Comparison of ENCODE assay signal across 8 cellular contexts in the genomic region with DNA sequence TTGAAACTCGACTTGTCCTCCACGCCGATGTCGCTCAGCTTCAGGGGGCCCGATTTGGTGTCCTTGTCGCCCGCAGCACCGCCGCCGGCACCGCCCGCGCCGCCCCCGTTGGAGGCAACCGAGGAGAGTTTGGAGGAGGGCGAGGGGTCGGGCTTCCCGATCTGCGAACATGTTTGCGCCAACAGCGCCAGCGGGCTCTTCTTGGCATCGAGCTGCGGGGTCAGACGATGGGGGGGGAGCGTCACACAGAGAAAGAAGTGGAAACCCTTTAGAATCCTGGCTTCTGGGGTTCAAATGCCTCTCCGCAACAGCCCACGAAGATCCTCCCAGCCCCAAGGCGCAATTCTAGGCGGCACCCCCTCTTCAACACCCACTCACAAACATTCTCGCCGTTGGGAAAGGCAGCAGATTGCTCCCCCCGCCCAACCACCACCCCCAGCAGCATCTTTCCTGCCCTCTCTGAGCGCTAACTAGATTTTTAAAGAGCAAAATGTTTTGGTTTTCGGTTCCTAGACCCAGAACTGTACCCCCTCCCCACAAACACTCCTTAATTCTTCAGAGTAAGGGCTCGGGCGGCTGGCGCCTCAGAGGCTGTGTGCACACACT. TPM values are rescaled to one million over a fixed set of nuclear protein-coding genes. Genes with fewer than 3 reads are reported as not detected.
A peak's percentile ranks its signal among the peaks of the same experiment; 100 is the strongest.
DNase-seq lines count a peak whose midpoint lies in the region; ATAC-seq and TF ChIP-seq lines count a peak whose summit lies in the region.

No MANE protein-coding gene starts in this region.

- peaks cover 21% of the 10 kb centered on the region for H3K4me1 ChIP-seq in CD8-positive, alpha-beta T cell (ENCODE audit: insufficient read depth, low read length)
- H3K4me1 ChIP-seq in HUES64 (ENCODE audit: insufficient read depth, low read length) = peaks cover 14% of the 10 kb centered on the region
- peaks cover 25% of the 10 kb centered on the region for H3K4me1 ChIP-seq in mesodermal cell (ENCODE audit: control insufficient read depth, insufficient read depth, low read length, poor library complexity, severe bottlenecking)
- no peaks in the 10 kb centered on the region for H3K4me1 ChIP-seq in aorta (ENCODE audit: control insufficient read depth in 1 of 2, insufficient read depth in 2 of 2, low read length in 2 of 2)

- peaks cover 17% of the 10 kb centered on the region for H3K27me3 ChIP-seq in CD8-positive, alpha-beta T cell (ENCODE audit: insufficient read depth, low read length)
- peaks cover 97% of the 10 kb centered on the region for H3K27me3 ChIP-seq in HUES64 (ENCODE audit: insufficient read depth, low read length)
- H3K27me3 ChIP-seq in aorta (ENCODE audit: control insufficient read depth in 1 of 2, insufficient read depth in 2 of 2, low read length in 1 of 2) = no peaks in the 10 kb centered on the region

- H3K36me3 ChIP-seq in CD8-positive, alpha-beta T cell (ENCODE audit: insufficient read depth, low read length) = no peaks in the 10 kb centered on the region
- H3K36me3 ChIP-seq in HUES64 (ENCODE audit: insufficient read depth, low read length) (no peaks in the 10 kb centered on the region), mesodermal cell (ENCODE audit: control insufficient read depth, insufficient read depth, low read length) (peaks cover 10% of the 10 kb centered on the region), aorta (ENCODE audit: control insufficient read depth in 1 of 2, insufficient read depth in 2 of 2, low read length in 1 of 2) (no peaks in the 10 kb centered on the region)

- intact Hi-C loops in CD8-positive, alpha-beta T cell (cut with DNase I, micrococcal nuclease) = loop anchor here in 1 of 2 experiments (2.0 to 5.0 kb wide), 2 partner anchors 637 to 1713 kb away; no protein-coding TSS in a partner anchor
- intact Hi-C loops in aorta (cut with DNase I) = loop anchor here (1.0 to 10.0 kb wide), 8 partner anchors 107 to 1585 kb away; no protein-coding TSS in a partner anchor

- H3K9ac ChIP-seq in HUES64 (ENCODE audit: low read depth, low read length) = no peak overlapping the region

- H3K36me3 Mint-ChIP-seq in CD8-positive, alpha-beta T cell = no peaks in the 10 kb centered on the region

- no peak for DNase-seq in CD8-positive, alpha-beta T cell
- peak; percentile 38 to 59 for DNase-seq in cardiac fibroblast (ENCODE audit: low read depth in 2 of 2)
- DNase-seq in aorta = no peak
- DNase-seq in AML-193 (lab: John Stamatoyannopoulos, UW) = no peak
- DNase-seq in cortex of kidney (lab: John Stamatoyannopoulos, UW) = no peak

- POLR2A ChIA-PET in CD8-positive, alpha-beta T cell (lab: Charles Lee) = no interaction called here

- no peak for TF ChIP-seq CTCF in CD8-positive, alpha-beta T cell (IDR thresholded peaks at IDR 0.05)
- no peak for TF ChIP-seq CTCF in cardiac fibroblast (IDR thresholded peaks at IDR 0.05; ENCODE audit: low read depth, low read length)

- ATAC-seq in CD8-positive, alpha-beta T cell = no peak
- ATAC-seq in aorta (ENCODE audit: low FRiP score) (no peak), HG03196 (IDR thresholded peaks at IDR 0.05; ENCODE audit: unreplicated experiment) (no peak)

- CTCF ChIA-PET in CD8-positive, alpha-beta T cell (lab: Charles Lee) = interaction anchor here (1.0 kb wide), 1 partner anchor 636 kb away, joined by 3 read pairs; no protein-coding TSS in a partner anchor

- H3K9me3 ChIP-seq in CD8-positive, alpha-beta T cell (ENCODE audit: low read length) = no peaks in the 10 kb centered on the region
- H3K9me3 ChIP-seq in HUES64 (ENCODE audit: insufficient read depth, low read depth, low read length) (no peaks in the 10 kb centered on the region), mesodermal cell (ENCODE audit: control insufficient read depth, low read length) (no peaks in the 10 kb centered on the region), aorta (ENCODE audit: control insufficient read depth, low read length) (no peaks in the 10 kb centered on the region)

- H3K4me3 ChIP-seq in CD8-positive, alpha-beta T cell (ENCODE audit: low read depth, low read length) = peak overlapping the region; percentile 55
- H3K4me3 ChIP-seq in HUES64 (ENCODE audit: low read length) (peak overlapping the region; percentile 70), cardiac fibroblast (replicated peaks in 1 of 2; ENCODE audit: low read depth in 2 of 2, low read length in 2 of 2) (peak overlapping the region; percentile 95 to 99), mesodermal cell (ENCODE audit: extremely low read depth, insufficient read depth, low read length, poor library complexity, severe bottlenecking) (peak overlapping the region; percentile 85), aorta (ENCODE audit: low read length in 2 of 2) (peak overlapping the region; percentile 60 to 81)

- H3K27ac Mint-ChIP-seq in CD8-positive, alpha-beta T cell = no peak overlapping the region

- peaks cover 41% of the 10 kb centered on the region for H3K27me3 Mint-ChIP-seq in CD8-positive, alpha-beta T cell (ENCODE audit: low read depth)

- H3K4me1 Mint-ChIP-seq in CD8-positive, alpha-beta T cell (ENCODE audit: low read depth) = peaks cover 23% of the 10 kb centered on the region

- no peak overlapping the region for H3K27ac ChIP-seq in CD8-positive, alpha-beta T cell (ENCODE audit: low read depth, low read length)
- no peak overlapping the region for H3K27ac ChIP-seq in HUES64 (ENCODE audit: low read depth, low read length)
- H3K27ac ChIP-seq in mesodermal cell (ENCODE audit: low read depth, low read length, severe bottlenecking) = peak overlapping the region; percentile 94
- H3K27ac ChIP-seq in aorta (ENCODE audit: low read depth in 1 of 2, low read length in 2 of 2) = peak overlapping the region; percentile 16 to 64

- H3K4me3 Mint-ChIP-seq in CD8-positive, alpha-beta T cell = peak overlapping the region; percentile 77

- 1% methylated on average over 39 of the region's 39 CpGs for WGBS in HUES64
- 1% methylated on average over 34 to 35 of the region's 39 CpGs for WGBS in mesodermal cell (ENCODE audit: insufficient coverage in 2 of 2), 2 experiments
- 0% methylated on average over 39 of the region's 39 CpGs for WGBS in aorta, 2 donors

- no peaks in the 10 kb centered on the region for H3K9me3 Mint-ChIP-seq in CD8-positive, alpha-beta T cell

RNA-seq across cellular contexts. Expression of a gene that starts 1.3 kb away (rescaled TPM):
- total RNA-seq in CD8-positive, alpha-beta T cell = not detected
- 7.1 TPM for polyA plus RNA-seq in HUES64 (2013, experiment 1 of 2)
- polyA plus RNA-seq in HUES64 (2013, experiment 2 of 2) = 13.3 TPM
- 35.4 TPM for polyA plus RNA-seq in mesodermal cell (2013, experiment 1 of 2)
- 35.7 TPM for polyA plus RNA-seq in mesodermal cell (2013, experiment 2 of 2)
- total RNA-seq in aorta = 10 to 100 TPM; 15.7 to 32.1 TPM
- 10 to 100 TPM in 1 of 2 donors, 1 to 10 TPM in 1; 7.0 to 22.1 TPM for polyA plus RNA-seq in aorta

RNA-seq across cellular contexts. Expression of a gene that starts 31.2 kb away (rescaled TPM):
- total RNA-seq in CD8-positive, alpha-beta T cell = not detected
- 0.55 TPM for polyA plus RNA-seq in HUES64 (2013, experiment 1 of 2)
- 1.3 TPM for polyA plus RNA-seq in HUES64 (2013, experiment 2 of 2)
- polyA plus RNA-seq in mesodermal cell (2013, experiment 1 of 2) = 1.4 TPM
- polyA plus RNA-seq in mesodermal cell (2013, experiment 2 of 2) = 2.9 TPM
- total RNA-seq in aorta = 10 to 100 TPM; 17.9 to 25.7 TPM
- polyA plus RNA-seq in aorta = 10 to 100 TPM in 1 of 2 donors, 1 to 10 TPM in 1; 7.4 to 11.5 TPM

Comparison
In these comparisons a context has a peak if more than half of its experiments do, and no peak if none do; other contexts are left out.
1. DNase-seq: peak in cardiac fibroblast (2 of 2); none in CD8-positive, alpha-beta T cell (0 of 7), aorta (0 of 2), AML-193 (0 of 2) and cortex of kidney (single experiment).
2. H3K27ac ChIP-seq: peak in mesodermal cell (single experiment) and aorta (2 of 2); none in CD8-positive, alpha-beta T cell (single experiment) and HUES64 (single experiment).
3. RNA of a gene that starts 1.3 kb away (total RNA-seq): 15.7 to 32.1 TPM in aorta; not detected in CD8-positive, alpha-beta T cell; every median in the first group is over 10 times any median in the second.
4. RNA of a gene that starts 31.2 kb away (total RNA-seq): 17.9 to 25.7 TPM in aorta; not detected in CD8-positive, alpha-beta T cell; every median in the first group is over 10 times any median in the second.
5. Peak in every context shown above with its lines, with median percentiles within 50 percentile points of each other: H3K4me3 ChIP-seq.